Comparison of ENCODE assay signal across 14 cellular contexts in the genomic region with DNA sequence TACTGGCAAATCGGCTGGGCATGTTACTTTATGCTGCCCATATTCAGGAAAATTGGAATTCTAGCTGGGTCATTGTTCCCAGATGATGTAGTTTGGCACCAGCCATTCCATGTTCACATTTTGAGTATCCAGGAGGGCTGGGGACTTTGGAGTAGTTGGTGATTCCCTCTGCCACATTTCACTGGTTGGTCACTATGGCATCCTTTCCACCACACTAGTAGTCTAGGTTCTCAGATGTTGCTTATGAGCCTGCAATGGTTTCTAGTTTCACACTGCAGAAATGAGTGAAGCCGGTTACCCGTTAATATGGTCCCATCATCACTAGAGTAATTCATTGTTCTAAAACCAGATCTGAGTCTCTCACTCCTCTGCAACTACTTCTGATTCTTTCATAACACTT. TPM values are rescaled to one million over a fixed set of nuclear protein-coding genes. Genes with fewer than 3 reads are reported as not detected.
DNase-seq lines count a peak whose midpoint lies in the region; ATAC-seq and TF ChIP-seq lines count a peak whose summit lies in the region.
"Had no signal": no experiment of that assay in that cellular context is flagged by ENCODE, and none has a peak within 500 bp of the region (broad histone marks: within the 10 kb centered on the region; RNA-seq: fewer than 3 reads in every experiment).

No MANE protein-coding gene starts in this region.

- no peak for ATAC-seq in CD4-positive, alpha-beta T cell (ENCODE audit: poor library complexity)
- ATAC-seq in GM21381 (IDR thresholded peaks at IDR 0.05; ENCODE audit: unreplicated experiment) = peak; percentile 23
- ATAC-seq in activated T-cell treated with anti-CD3 and anti-CD28 coated beads, Interleukin-2, amount 50 U/mL, for 72 hours (replicated peaks in 1 of 2) = peak; percentile 5 to 22
- ATAC-seq in naive B cell (ENCODE audit: low read depth in 2 of 2) = no peak
- ATAC-seq in HG03342 (IDR thresholded peaks at IDR 0.05; ENCODE audit: unreplicated experiment) = no peak
- ATAC-seq in GM18861 (IDR thresholded peaks at IDR 0.05; ENCODE audit: unreplicated experiment) = no peak
- ATAC-seq in HG03520 (IDR thresholded peaks at IDR 0.05; ENCODE audit: unreplicated experiment) = no peak
- ATAC-seq: mucosa of descending colon had no signal

- POLR2A ChIA-PET in CD4-positive, alpha-beta T cell (lab: Charles Lee) = interaction anchor here (0.6 to 1.2 kb wide), 3 partner anchors 19 to 55 kb away, joined by 3 to 4 read pairs (median 3); no protein-coding TSS in a partner anchor

- H3K36me3 Mint-ChIP-seq in CD4-positive, alpha-beta T cell (ENCODE audit: low read depth) = peaks cover 18% of the 10 kb centered on the region
- H3K36me3 Mint-ChIP-seq in activated T-cell treated with anti-CD3 and anti-CD28 coated beads, Interleukin-2, amount 50 U/mL, for 72 hours (ENCODE audit: insufficient read depth in 2 of 2) = peaks cover 14 to 28% of the 10 kb centered on the region in 2 donors
- H3K36me3 Mint-ChIP-seq in naive B cell = peaks cover 0 to 8% of the 10 kb centered on the region in 2 donors

- no peaks in the 10 kb centered on the region for H3K9me3 ChIP-seq in CD4-positive, alpha-beta T cell (ENCODE audit: control insufficient read depth, low read length)
- H3K9me3 ChIP-seq: colonic mucosa, mucosa of descending colon had no signal

- CTCF ChIA-PET in CD4-positive, alpha-beta T cell (lab: Charles Lee) = interaction anchor here (0.5 to 0.7 kb wide), 2 partner anchors 36 to 523 kb away, joined by 3 to 4 read pairs; no protein-coding TSS in a partner anchor

- no peak overlapping the region for H3K27ac ChIP-seq in CD4-positive, alpha-beta T cell (ENCODE audit: low read depth, low read length)
- H3K27ac ChIP-seq: colonic mucosa had no signal

- intact Hi-C loops in CD4-positive, alpha-beta T cell (cut with DNase I, micrococcal nuclease) = loop anchor here (5.0 to 10.0 kb wide), 7 partner anchors 32 to 1757 kb away; a partner anchor contains a TSS

- H3K9me3 Mint-ChIP-seq in CD4-positive, alpha-beta T cell = no peaks in the 10 kb centered on the region
- H3K9me3 Mint-ChIP-seq in activated T-cell treated with anti-CD3 and anti-CD28 coated beads, Interleukin-2, amount 50 U/mL, for 72 hours = no peaks in the 10 kb centered on the region
- H3K9me3 Mint-ChIP-seq in naive B cell = no peaks in the 10 kb centered on the region

- no peak for DNase-seq in CD4-positive, alpha-beta T cell
- DNase-seq in activated T-cell treated with anti-CD3 and anti-CD28 coated beads, Interleukin-2, amount 50 U/mL, for 72 hours = peak; percentile 24 to 41
- no peak for DNase-seq in naive B cell
- no peak for DNase-seq in NCI-H146 (lab: John Stamatoyannopoulos, UW)
- DNase-seq: colonic mucosa; DMS53; mucosa of descending colon; NCI-H2029 treated with DMSO at 0.1 percent for 48 hours; SHP77 treated with DMSO at 0.1 percent for 48 hours; stimulated activated CD4-positive, alpha-beta T cell treated with anti-CD3 and anti-CD28 coated beads, Interleukin-4, amount 100 ng/mL, for 4 hours had no signal

- H3K4me3 Mint-ChIP-seq in CD4-positive, alpha-beta T cell = peak overlapping the region; percentile 67
- H3K4me3 Mint-ChIP-seq in activated T-cell treated with anti-CD3 and anti-CD28 coated beads, Interleukin-2, amount 50 U/mL, for 72 hours = peak overlapping the region; percentile 99 to 100
- peak overlapping the region; percentile 27 to 100 (median 90) for H3K4me3 Mint-ChIP-seq in naive B cell

- H3K27me3 Mint-ChIP-seq in CD4-positive, alpha-beta T cell = no peaks in the 10 kb centered on the region
- no peaks in the 10 kb centered on the region for H3K27me3 Mint-ChIP-seq in activated T-cell treated with anti-CD3 and anti-CD28 coated beads, Interleukin-2, amount 50 U/mL, for 72 hours (ENCODE audit: low read depth)
- H3K27me3 Mint-ChIP-seq in naive B cell = no peaks in the 10 kb centered on the region

- peak overlapping the region; percentile 92 for H3K27ac Mint-ChIP-seq in CD4-positive, alpha-beta T cell
- peak overlapping the region; percentile 90 for H3K27ac Mint-ChIP-seq in activated T-cell treated with anti-CD3 and anti-CD28 coated beads, Interleukin-2, amount 50 U/mL, for 72 hours
- H3K27ac Mint-ChIP-seq in naive B cell = peak overlapping the region in 4 of 6 donors; percentile 41 to 96 (median 83)

- TF ChIP-seq CTCF in CD4-positive, alpha-beta T cell (IDR thresholded peaks at IDR 0.05) = no peak

- no peaks in the 10 kb centered on the region for H3K27me3 ChIP-seq in CD4-positive, alpha-beta T cell (ENCODE audit: control insufficient read depth, insufficient read depth, low read length)
- H3K27me3 ChIP-seq: colonic mucosa had no signal

- peaks cover 96% of the 10 kb centered on the region for H3K4me1 Mint-ChIP-seq in CD4-positive, alpha-beta T cell (ENCODE audit: low read depth)
- H3K4me1 Mint-ChIP-seq in activated T-cell treated with anti-CD3 and anti-CD28 coated beads, Interleukin-2, amount 50 U/mL, for 72 hours (ENCODE audit: low read depth) = peaks cover 75% of the 10 kb centered on the region
- peaks cover 67 to 90% (median 87%) of the 10 kb centered on the region in 3 donors for H3K4me1 Mint-ChIP-seq in naive B cell

RNA-seq across cellular contexts. Expression of a gene that starts 4.6 kb away (rescaled TPM):
- 10 to 100 TPM; 82.3 to 82.8 TPM for total RNA-seq in CD4-positive, alpha-beta T cell
- 100 to 1,000 TPM; 138 TPM for total RNA-seq in activated T-cell treated with anti-CD3 and anti-CD28 coated beads, Interleukin-2, amount 50 U/mL, for 72 hours
- 10 to 100 TPM; 14.0 to 57.1 (median 46.1) TPM for polyA plus RNA-seq in naive B cell (ENCODE audit: low read depth in 6 of 6)

Comparison
In these comparisons a context has a peak if more than half of its experiments do, and no peak if none do; other contexts are left out.
1. ATAC-seq: peak in GM21381 (single experiment) and activated T-cell treated with anti-CD3 and anti-CD28 coated beads, Interleukin-2, amount 50 U/mL, for 72 hours (2 of 2); none in CD4-positive, alpha-beta T cell (single experiment), naive B cell (0 of 2), HG03342 (single experiment), GM18861 (single experiment) and HG03520 (single experiment).
2. DNase-seq: peak in activated T-cell treated with anti-CD3 and anti-CD28 coated beads, Interleukin-2, amount 50 U/mL, for 72 hours (2 of 2); none in CD4-positive, alpha-beta T cell (0 of 10), naive B cell (single experiment) and NCI-H146 (single experiment).
3. Peak in every context shown above with its lines, with median percentiles within 50 percentile points of each other: H3K27ac Mint-ChIP-seq and H3K4me3 Mint-ChIP-seq.